35 cellular contexts compared by ENCODE assay signal in the genomic region with DNA sequence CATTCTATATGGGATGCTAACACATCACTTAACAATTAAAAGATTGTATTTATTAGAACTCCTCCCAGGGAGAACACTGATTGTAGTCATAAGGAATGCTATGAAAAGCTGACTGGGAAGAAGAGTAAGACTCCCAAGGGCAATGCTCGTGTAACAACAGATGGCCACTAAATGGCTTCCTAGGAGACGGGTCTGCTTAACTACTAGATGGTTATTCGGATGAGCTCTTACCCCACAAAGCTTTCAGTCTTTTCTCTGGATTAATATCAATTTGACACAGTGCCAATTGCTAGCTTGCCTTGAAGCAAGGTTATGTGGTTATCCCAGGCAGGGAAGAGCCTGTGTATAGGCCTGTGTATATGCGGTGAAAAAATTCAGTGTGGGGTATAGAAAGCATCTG.
A peak's percentile ranks its signal among the peaks of the same experiment; 100 is the strongest.
DNase-seq lines count a peak whose midpoint lies in the region; ATAC-seq, FAIRE-seq and TF ChIP-seq lines count a peak whose summit lies in the region.
"Had no signal": no experiment of that assay in that cellular context is flagged by ENCODE, and none has a peak within 500 bp of the region (broad histone marks: within the 10 kb centered on the region; RNA-seq: fewer than 3 reads in every experiment).

No MANE protein-coding gene starts in this region.

- no peak for TF ChIP-seq CTCF in Peyer's patch (IDR thresholded peaks at IDR 0.05)

- CTCF ChIA-PET in activated CD8-positive, alpha-beta memory T cell treated with anti-CD3 and anti-CD28 coated beads, Interleukin-2, amount 10 ng/mL, durations not matched to agents 7 days and 5 days (lab: Charles Lee) = no interaction called here

- no peaks in the 10 kb centered on the region for H3K9me3 ChIP-seq in Peyer's patch
- H3K9me3 ChIP-seq: neutrophil, spleen, testis had no signal

- no peaks in the 10 kb centered on the region for H3K36me3 Mint-ChIP-seq in activated CD8-positive, alpha-beta memory T cell treated with anti-CD3 and anti-CD28 coated beads, Interleukin-2, amount 10 ng/mL, durations not matched to agents 7 days and 5 days
- H3K36me3 Mint-ChIP-seq: CD4-positive, CD25-positive, alpha-beta regulatory T cell; naive thymus-derived CD4-positive, alpha-beta T cell had no signal

- FAIRE-seq in islet of Langerhans (lab: Jason Lieb, UNC) = peak; percentile 81
- FAIRE-seq: A204.1, GM12892, HepG2, keratinocyte, urothelium cell line had no signal

- H3K27ac Mint-ChIP-seq in activated CD8-positive, alpha-beta memory T cell treated with anti-CD3 and anti-CD28 coated beads, Interleukin-2, amount 10 ng/mL, durations not matched to agents 7 days and 5 days = no peak overlapping the region
- H3K27ac Mint-ChIP-seq: activated T-cell treated with anti-CD3 and anti-CD28 coated beads, Interleukin-2, amount 50 U/mL, for 72 hours; CD4-positive, CD25-positive, alpha-beta regulatory T cell; stimulated activated naive CD8-positive, alpha-beta T cell treated with anti-CD3 and anti-CD28 coated beads, Interleukin-15, Interleukin-2, amounts not matched to agents 100 ng/mL and 50 ng/mL, for 24 hours; T-helper 17 cell had no signal

- no peaks in the 10 kb centered on the region for H3K4me1 Mint-ChIP-seq in activated CD8-positive, alpha-beta memory T cell treated with anti-CD3 and anti-CD28 coated beads, Interleukin-2, amount 10 ng/mL, durations not matched to agents 7 days and 5 days
- H3K4me1 Mint-ChIP-seq: T-helper 17 cell had no signal

- H3K4me3 Mint-ChIP-seq in activated CD8-positive, alpha-beta memory T cell treated with anti-CD3 and anti-CD28 coated beads, Interleukin-2, amount 10 ng/mL, durations not matched to agents 7 days and 5 days = no peak overlapping the region
- H3K4me3 Mint-ChIP-seq: activated T-cell treated with anti-CD3 and anti-CD28 coated beads, Interleukin-2, amount 50 U/mL, for 72 hours; CD4-positive, CD25-positive, alpha-beta regulatory T cell; naive thymus-derived CD4-positive, alpha-beta T cell; stimulated activated naive CD8-positive, alpha-beta T cell treated with anti-CD3 and anti-CD28 coated beads, Interleukin-15, Interleukin-2, amounts not matched to agents 100 ng/mL and 50 ng/mL, for 24 hours; T-helper 17 cell had no signal

- no peak overlapping the region for H3K4me3 ChIP-seq in Peyer's patch
- H3K4me3 ChIP-seq: coronary artery, spleen, testis had no signal

- TF ChIP-seq POLR2A in Peyer's patch (IDR thresholded peaks at IDR 0.05) = no peak

- no peaks in the 10 kb centered on the region for H3K27me3 ChIP-seq in Peyer's patch
- H3K27me3 ChIP-seq: neutrophil, spleen, testis had no signal

- peaks cover 10% of the 10 kb centered on the region for H3K27me3 Mint-ChIP-seq in activated CD8-positive, alpha-beta memory T cell treated with anti-CD3 and anti-CD28 coated beads, Interleukin-2, amount 10 ng/mL, durations not matched to agents 7 days and 5 days

- no peaks in the 10 kb centered on the region for H3K9me3 Mint-ChIP-seq in activated CD8-positive, alpha-beta memory T cell treated with anti-CD3 and anti-CD28 coated beads, Interleukin-2, amount 10 ng/mL, durations not matched to agents 7 days and 5 days (ENCODE audit: low read depth)
- H3K9me3 Mint-ChIP-seq: activated T-cell treated with anti-CD3 and anti-CD28 coated beads, Interleukin-2, amount 50 U/mL, for 72 hours; naive thymus-derived CD4-positive, alpha-beta T cell; stimulated activated naive CD8-positive, alpha-beta T cell treated with anti-CD3 and anti-CD28 coated beads, Interleukin-15, Interleukin-2, amounts not matched to agents 100 ng/mL and 50 ng/mL, for 24 hours had no signal

- no peaks in the 10 kb centered on the region for H3K36me3 ChIP-seq in Peyer's patch
- H3K36me3 ChIP-seq: neutrophil, spleen had no signal

- H3K4me1 ChIP-seq in Peyer's patch = no peaks in the 10 kb centered on the region
- H3K4me1 ChIP-seq: testis had no signal

- ATAC-seq in activated CD8-positive, alpha-beta memory T cell treated with anti-CD3 and anti-CD28 coated beads, Interleukin-2, amount 10 ng/mL, durations not matched to agents 7 days and 5 days = no peak
- no peak for ATAC-seq in HG02852 (IDR thresholded peaks at IDR 0.05; ENCODE audit: unreplicated experiment)
- ATAC-seq: activated CD4-positive, CD25-positive, alpha-beta regulatory T cell treated with anti-CD3 and anti-CD28 coated beads, Interleukin-2, amount 50 U/mL, for 24 hours; activated T-cell treated with anti-CD3 and anti-CD28 coated beads, Interleukin-2, amount 50 U/mL, for 72 hours; HepG2; left ventricle myocardium superior; naive thymus-derived CD4-positive, alpha-beta T cell; PC-3; right cardiac atrium; Right ventricle myocardium inferior; T-helper 17 cell had no signal

- DNase-seq in D341Med (ENCODE audit: low spot score) (peak; percentile 69), NCI-H1694 (lab: John Stamatoyannopoulos, UW) (peak; percentile 88), NCI-H69 (lab: John Stamatoyannopoulos, UW) (peak; percentile 83), HuH-7.5 (ENCODE audit: low spot score) (no peak), Peyer's patch (no peak)
- DNase-seq in activated CD8-positive, alpha-beta memory T cell treated with anti-CD3 and anti-CD28 coated beads, Interleukin-2, amount 10 ng/mL, durations not matched to agents 7 days and 5 days = no peak
- DNase-seq: activated CD4-positive, alpha-beta T cell treated with anti-CD3 and anti-CD28 coated beads, Interleukin-2, amount 50 U/mL, for 4 hours; activated naive CD4-positive, alpha-beta T cell treated with Interleukin-2 at 50 U/mL for 16 hours; activated T-cell treated with anti-CD3 and anti-CD28 coated beads, Interleukin-2, amount 50 U/mL, for 72 hours; CD4-positive, CD25-positive, alpha-beta regulatory T cell; DMS153; effector memory CD4-positive, alpha-beta T cell; H7; left ventricle myocardium superior; midbrain; naive thymus-derived CD4-positive, alpha-beta T cell; NCI-H2029 treated with DMSO at 0.1 percent for 48 hours; PC-3; right cardiac atrium; spleen; stimulated activated CD4-positive, alpha-beta T cell treated with anti-CD3 and anti-CD28 coated beads, Interleukin-2, amount 100 ng/mL, for 24 hours; T-helper 17 cell; testis had no signal

- H3K27ac ChIP-seq in Peyer's patch = no peak overlapping the region
- H3K27ac ChIP-seq: coronary artery, neutrophil, spleen, testis had no signal

Comparison
In these comparisons a context has a peak if more than half of its experiments do, and no peak if none do; other contexts are left out.
1. DNase-seq: peak in D341Med (single experiment), NCI-H1694 (single experiment) and NCI-H69 (single experiment); none in HuH-7.5 (single experiment), activated CD8-positive, alpha-beta memory T cell treated with anti-CD3 and anti-CD28 coated beads, Interleukin-2, amount 10 ng/mL, durations not matched to agents 7 days and 5 days (single experiment) and Peyer's patch (0 of 3).